8 cellular contexts compared by ENCODE assay signal in the genomic region with DNA sequence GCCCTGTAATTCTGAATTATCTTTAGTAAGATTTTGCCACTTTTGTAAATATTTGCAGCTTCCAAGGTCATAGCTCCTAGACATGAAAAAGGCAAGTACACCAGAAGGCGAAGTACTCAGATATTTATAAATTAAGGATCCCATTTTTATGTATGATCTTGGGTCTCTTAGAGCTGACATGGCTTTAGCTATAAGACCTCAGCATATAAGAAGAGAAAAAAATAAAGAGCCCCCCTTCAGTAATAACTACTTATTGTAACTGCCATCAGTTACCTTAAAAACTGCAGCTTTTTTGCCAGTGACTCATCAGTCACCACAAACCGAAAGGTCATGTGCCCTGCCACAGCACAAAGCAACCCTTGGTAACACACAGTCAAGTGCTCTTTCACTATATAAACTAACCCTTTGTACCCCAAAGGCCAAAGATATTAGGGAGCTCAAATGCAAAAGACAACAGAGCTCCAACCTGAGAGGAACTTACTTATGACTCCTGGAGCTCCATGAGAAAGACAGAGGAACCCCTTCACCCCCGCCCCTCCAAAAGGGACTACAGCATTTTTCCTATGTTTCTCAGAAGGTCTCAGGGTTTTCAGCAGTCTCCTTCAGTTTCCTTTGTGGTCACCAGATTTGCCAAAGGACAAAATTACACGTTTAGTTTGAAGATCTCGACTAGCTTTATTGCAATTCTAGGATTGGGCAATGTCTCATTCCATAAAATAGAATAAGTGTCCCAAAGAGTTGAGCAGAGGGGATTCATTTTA.
DNase-seq lines count a peak whose midpoint lies in the region; ATAC-seq and TF ChIP-seq lines count a peak whose summit lies in the region.

No MANE protein-coding gene starts in this region.

- no peaks in the 10 kb centered on the region for H3K27me3 Mint-ChIP-seq in activated CD8-positive, alpha-beta T cell treated with anti-CD3 and anti-CD28 coated beads, Interleukin-2, amount 10 ng/mL, durations not matched to agents 7 days and 5 days (ENCODE audit: low read depth)
- H3K27me3 Mint-ChIP-seq in osteocyte (ENCODE audit: unreplicated experiment): no peaks in the 10 kb centered on the region

- H3K27ac ChIP-seq in testis: no peak overlapping the region

- 73 to 74% methylated on average over 5 of the region's 5 CpGs for WGBS in testis, 2 donors

- peak overlapping the region; percentile 22 for H3K4me3 Mint-ChIP-seq in activated CD8-positive, alpha-beta T cell treated with anti-CD3 and anti-CD28 coated beads, Interleukin-2, amount 10 ng/mL, durations not matched to agents 7 days and 5 days
- H3K4me3 Mint-ChIP-seq in osteocyte (ENCODE audit: unreplicated experiment): no peak overlapping the region

- peaks cover 3% of the 10 kb centered on the region for H3K36me3 Mint-ChIP-seq in activated CD8-positive, alpha-beta T cell treated with anti-CD3 and anti-CD28 coated beads, Interleukin-2, amount 10 ng/mL, durations not matched to agents 7 days and 5 days (ENCODE audit: low read depth)
- H3K36me3 Mint-ChIP-seq in osteocyte (ENCODE audit: unreplicated experiment): no peaks in the 10 kb centered on the region

- no peak overlapping the region for H3K4me3 ChIP-seq in Jurkat, Clone E6-1 (ENCODE audit: low read length)
- no peak overlapping the region for H3K4me3 ChIP-seq in testis

- no peaks in the 10 kb centered on the region for H3K4me1 ChIP-seq in testis

- POLR2A ChIA-PET in activated CD8-positive, alpha-beta T cell treated with anti-CD3 and anti-CD28 coated beads, Interleukin-2, amount 10 ng/mL, durations not matched to agents 7 days and 5 days (lab: Charles Lee): interaction anchor here (0.6 to 2.7 kb wide), 3 partner anchors 82 to 264 kb away, joined by 4 to 15 read pairs (median 6); partner anchors contain the start of gene DUSP10

- no peaks in the 10 kb centered on the region for H3K9me3 ChIP-seq in testis

- no peaks in the 10 kb centered on the region for H3K9me3 Mint-ChIP-seq in activated CD8-positive, alpha-beta T cell treated with anti-CD3 and anti-CD28 coated beads, Interleukin-2, amount 10 ng/mL, durations not matched to agents 7 days and 5 days (ENCODE audit: insufficient read depth)
- H3K9me3 Mint-ChIP-seq in osteocyte (ENCODE audit: unreplicated experiment): no peaks in the 10 kb centered on the region

- DNase-seq in EL (peak; percentile 75), islet precursor cell (peak; percentile 76), testis (peak; percentile 17), osteocyte (ENCODE audit: extremely low spot score, unreplicated experiment) (no peak), NCI-H774 (lab: John Stamatoyannopoulos, UW) (no peak)
- peak; percentile 50 for DNase-seq in Jurkat, Clone E6-1 (ENCODE audit: low read depth, low spot score)
- DNase-seq in activated CD8-positive, alpha-beta T cell treated with anti-CD3 and anti-CD28 coated beads, Interleukin-2, amount 10 ng/mL, durations not matched to agents 7 days and 5 days: peak; percentile 78

- no peak for TF ChIP-seq CTCF in testis (IDR thresholded peaks at IDR 0.05)
- TF ChIP-seq CTCF in osteocyte (IDR thresholded peaks at IDR 0.05): no peak

- no peaks in the 10 kb centered on the region for H3K36me3 ChIP-seq in testis (ENCODE audit: low read depth, missing control alignments)

- peaks cover 21% of the 10 kb centered on the region for H3K4me1 Mint-ChIP-seq in activated CD8-positive, alpha-beta T cell treated with anti-CD3 and anti-CD28 coated beads, Interleukin-2, amount 10 ng/mL, durations not matched to agents 7 days and 5 days (ENCODE audit: low read depth)
- peaks cover 8% of the 10 kb centered on the region for H3K4me1 Mint-ChIP-seq in osteocyte (ENCODE audit: unreplicated experiment)

- no peak overlapping the region for H3K27ac Mint-ChIP-seq in activated CD8-positive, alpha-beta T cell treated with anti-CD3 and anti-CD28 coated beads, Interleukin-2, amount 10 ng/mL, durations not matched to agents 7 days and 5 days
- H3K27ac Mint-ChIP-seq in osteocyte (ENCODE audit: unreplicated experiment): no peak overlapping the region

- intact Hi-C loops in testis (cut with DNase I; ENCODE audit: low total_unique reads): no loop called here

- H3K27me3 ChIP-seq in testis: no peaks in the 10 kb centered on the region

- CTCF ChIA-PET in activated CD8-positive, alpha-beta T cell treated with anti-CD3 and anti-CD28 coated beads, Interleukin-2, amount 10 ng/mL, durations not matched to agents 7 days and 5 days (lab: Charles Lee): interaction anchor here (0.5 to 1.7 kb wide), 5 partner anchors 17 to 526 kb away, joined by 3 to 5 read pairs (median 3); no protein-coding TSS in a partner anchor

- no peak for TF ChIP-seq POLR2A in testis (IDR thresholded peaks at IDR 0.05)

- peak; percentile 97 for ATAC-seq in GM21723 (IDR thresholded peaks at IDR 0.05; ENCODE audit: unreplicated experiment)
- ATAC-seq in activated CD8-positive, alpha-beta T cell treated with anti-CD3 and anti-CD28 coated beads, Interleukin-2, amount 10 ng/mL, durations not matched to agents 7 days and 5 days: peak; percentile 98

Comparison
In these comparisons a context has a peak if more than half of its experiments do, and no peak if none do; other contexts are left out.
1. DNase-seq: peak in EL (single experiment), Jurkat, Clone E6-1 (single experiment), activated CD8-positive, alpha-beta T cell treated with anti-CD3 and anti-CD28 coated beads, Interleukin-2, amount 10 ng/mL, durations not matched to agents 7 days and 5 days (single experiment), islet precursor cell (single experiment) and testis (single experiment); none in osteocyte (single experiment) and NCI-H774 (single experiment).